26 cellular contexts compared by ENCODE assay signal in the genomic region with DNA sequence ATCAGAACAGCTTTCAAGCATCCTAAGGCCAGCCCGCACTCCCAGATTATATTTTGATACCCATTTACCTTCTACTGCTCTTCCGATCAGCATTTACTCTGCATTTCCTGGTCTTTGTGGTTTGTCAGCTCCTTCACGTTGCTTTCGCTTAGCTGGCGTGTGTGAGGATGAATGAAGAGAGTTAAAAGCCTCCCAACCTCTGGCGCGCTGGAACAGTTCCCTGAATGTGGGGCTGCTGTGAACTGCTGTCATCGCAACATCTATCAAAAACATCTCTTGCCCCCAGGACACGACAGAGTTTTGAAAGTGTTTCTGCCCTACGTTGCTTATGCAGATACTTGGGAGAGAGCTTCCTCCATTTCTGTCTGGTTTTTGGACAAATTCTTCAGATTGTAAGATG.
"Had no signal": no experiment of that assay in that cellular context is flagged by ENCODE, and none has a peak within 500 bp of the region (broad histone marks: within the 10 kb centered on the region; RNA-seq: fewer than 3 reads in every experiment).

No MANE protein-coding gene starts in this region.

- H3K27ac Mint-ChIP-seq: activated B cell treated with CpG ODN at 0.5 μM for 24 hours; activated CD4-positive, alpha-beta T cell treated with anti-CD3 and anti-CD28 coated beads for 36 hours; activated naive CD4-positive, alpha-beta T cell treated with anti-CD3 and anti-CD28 coated beads, Interleukin-2, amount 50 U/mL, for 72 hours; activated T-cell treated with anti-CD3 and anti-CD28 coated beads, Interleukin-2, amount 50 U/mL, for 24 hours; activated T-helper 17 cell treated with anti-CD3 and anti-CD28 coated beads, Interleukin-2, amount 50 U/mL, for 72 hours; naive B cell; stimulated activated effector memory CD8-positive, alpha-beta T cell treated with anti-CD3 and anti-CD28 coated beads, Interleukin-12 subunit alpha, Interleukin-12 subunit beta, amount 100 ng/mL, for 72 hours had no signal

- H3K27me3 ChIP-seq: right lobe of liver, tibial nerve had no signal

- H3K27ac ChIP-seq: foreskin keratinocyte, lower lobe of right lung, parathyroid adenoma, right lobe of liver, stomach, suprapubic skin, tibial nerve had no signal

- H3K9me3 Mint-ChIP-seq: activated B cell treated with CpG ODN at 0.5 μM for 24 hours; activated naive CD4-positive, alpha-beta T cell treated with anti-CD3 and anti-CD28 coated beads, Interleukin-2, amount 50 U/mL, for 72 hours; activated T-cell treated with anti-CD3 and anti-CD28 coated beads, Interleukin-2, amount 50 U/mL, for 24 hours had no signal

- DNase-seq: activated B cell treated with CpG ODN at 0.5 μM for 24 hours; activated CD4-positive, alpha-beta T cell treated with anti-CD3 and anti-CD28 coated beads for 36 hours; activated CD4-positive, alpha-beta T cell treated with anti-CD3 and anti-CD28 coated beads, Interleukin-2, amount 50 U/mL, for 4 hours; activated CD8-positive, alpha-beta memory T cell treated with anti-CD3 and anti-CD28 coated beads for 24 hours; activated CD8-positive, alpha-beta memory T cell treated with anti-CD3 and anti-CD28 coated beads, Interleukin-2, amount 50 U/mL, for 4 hours; activated T-cell treated with anti-CD3 and anti-CD28 coated beads, Interleukin-2, amount 50 U/mL, for 24 hours; central memory CD4-positive, alpha-beta T cell; dermis blood vessel endothelial cell; effector CD8-positive, alpha-beta T cell; erythroblast; foreskin keratinocyte; lower lobe of right lung; mesendoderm; mucosa of descending colon; naive B cell; nucleus accumbens; small intestine; stimulated activated CD4-positive, alpha-beta T cell treated with anti-CD3 and anti-CD28 coated beads, Interleukin-2, amount 100 ng/mL, for 24 hours; stomach had no signal

- H3K4me1 ChIP-seq: lower lobe of right lung, parathyroid adenoma, stomach, suprapubic skin, tibial nerve had no signal

- H3K9me3 ChIP-seq: lower lobe of right lung, mucosa of descending colon, right lobe of liver, stomach, suprapubic skin, tibial nerve had no signal

- H3K4me1 Mint-ChIP-seq: activated B cell treated with CpG ODN at 0.5 μM for 24 hours; activated CD4-positive, alpha-beta T cell treated with anti-CD3 and anti-CD28 coated beads for 36 hours; activated T-helper 17 cell treated with anti-CD3 and anti-CD28 coated beads, Interleukin-2, amount 50 U/mL, for 72 hours; naive B cell; stimulated activated effector memory CD8-positive, alpha-beta T cell treated with anti-CD3 and anti-CD28 coated beads, Interleukin-12 subunit alpha, Interleukin-12 subunit beta, amount 100 ng/mL, for 72 hours had no signal

- H3K36me3 ChIP-seq: lower lobe of right lung, right lobe of liver, stomach, suprapubic skin, tibial nerve had no signal

- H3K4me3 Mint-ChIP-seq: activated B cell treated with CpG ODN at 0.5 μM for 24 hours; activated CD4-positive, alpha-beta T cell treated with anti-CD3 and anti-CD28 coated beads for 36 hours; activated T-cell treated with anti-CD3 and anti-CD28 coated beads, Interleukin-2, amount 50 U/mL, for 24 hours; activated T-helper 17 cell treated with anti-CD3 and anti-CD28 coated beads, Interleukin-2, amount 50 U/mL, for 72 hours; naive B cell; stimulated activated effector memory CD8-positive, alpha-beta T cell treated with anti-CD3 and anti-CD28 coated beads, Interleukin-12 subunit alpha, Interleukin-12 subunit beta, amount 100 ng/mL, for 72 hours had no signal

- H3K4me3 ChIP-seq: lower lobe of right lung, mucosa of descending colon, right lobe of liver, stomach, suprapubic skin, tibial nerve had no signal

- H3K36me3 Mint-ChIP-seq: activated naive CD4-positive, alpha-beta T cell treated with anti-CD3 and anti-CD28 coated beads, Interleukin-2, amount 50 U/mL, for 72 hours; stimulated activated effector memory CD8-positive, alpha-beta T cell treated with anti-CD3 and anti-CD28 coated beads, Interleukin-12 subunit alpha, Interleukin-12 subunit beta, amount 100 ng/mL, for 72 hours had no signal
